Comparison of ENCODE assay signal across 36 cellular contexts in the genomic region with DNA sequence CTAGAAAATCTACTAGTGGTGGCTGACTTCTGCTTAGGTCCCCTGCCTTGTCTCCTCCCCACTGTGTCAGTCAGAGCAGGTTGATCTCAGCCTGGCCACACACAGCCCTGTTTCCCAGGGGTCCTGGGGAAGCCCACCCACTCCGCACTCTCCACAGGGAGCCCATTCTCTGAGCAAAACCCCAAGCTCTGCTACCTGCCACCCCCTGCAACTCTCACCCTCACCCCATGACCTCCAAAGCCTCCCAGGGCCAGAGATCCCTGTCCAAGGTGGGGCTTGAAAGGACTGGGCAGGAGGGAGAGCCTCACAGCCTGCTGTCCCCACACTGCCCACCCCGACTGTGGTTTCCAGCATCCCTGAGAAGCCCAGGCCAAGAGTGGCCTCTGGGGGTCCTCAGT. TPM values are rescaled to one million over a fixed set of nuclear protein-coding genes. Genes with fewer than 3 reads are reported as not detected.
"Had no signal": no experiment of that assay in that cellular context is flagged by ENCODE, and none has a peak within 500 bp of the region (broad histone marks: within the 10 kb centered on the region; RNA-seq: fewer than 3 reads in every experiment).

No MANE protein-coding gene starts in this region.

- H3K4me3 Mint-ChIP-seq: activated B cell treated with CpG ODN at 0.5 μM for 24 hours; activated CD4-positive, alpha-beta memory T cell treated with anti-CD3 and anti-CD28 coated beads for 36 hours; activated CD4-positive, alpha-beta T cell treated with anti-CD3 and anti-CD28 coated beads, Interleukin-2, amount 10 ng/mL, durations not matched to agents 24 days and 14 days; activated CD8-positive, alpha-beta T cell treated with anti-CD3 and anti-CD28 coated beads for 36 hours; activated naive CD4-positive, alpha-beta T cell treated with anti-CD3 and anti-CD28 coated beads for 36 hours; activated naive CD8-positive, alpha-beta T cell treated with anti-CD3 and anti-CD28 coated beads for 36 hours; activated T-cell treated with anti-CD3 and anti-CD28 coated beads, Interleukin-2, amount 50 U/mL, for 4 hours; activated T-cell treated with anti-CD3 and anti-CD28 coated beads, Interleukin-2, amount 50 U/mL, for 72 hours; activated T-helper 1 cell treated with anti-CD3 and anti-CD28 coated beads, Interleukin-12 subunit alpha, Interleukin-12 subunit beta, Interleukin-2, Interleukin-4 antibody, amounts not matched to agents 30 ng/mL and 10 ng/mL and 1 ng/mL, durations not matched to agents 14 hours and 24 hours and 36 hours; activated T-helper 17 cell treated with anti-CD3 and anti-CD28 coated beads, Interleukin-2, amount 50 U/mL, for 72 hours; T-helper 1 cell treated with Interleukin-12 subunit alpha and Interleukin-12 subunit beta and Interleukin-4 antibody, amounts not matched to agents 30 μg/mL and 1 μg/mL, for 36 hours; T-helper 2 cell treated with Interferon-gamma antibody and Interleukin-4, amounts not matched to agents 5 μg/mL and 100 μg/mL, for 36 hours had no signal

- H3K27me3 ChIP-seq: adrenal gland, brain microvascular endothelial cell, breast epithelium had no signal

- H3K9me3 Mint-ChIP-seq: activated CD4-positive, alpha-beta T cell treated with anti-CD3 and anti-CD28 coated beads, Interleukin-2, amount 10 ng/mL, durations not matched to agents 24 days and 14 days; activated T-cell treated with anti-CD3 and anti-CD28 coated beads, Interleukin-2, amount 50 U/mL, for 4 hours had no signal

- H3K36me3 ChIP-seq: adrenal gland, brain microvascular endothelial cell, breast epithelium had no signal

- H3K4me3 ChIP-seq: adrenal gland, body of pancreas, breast epithelium had no signal

- H3K4me1 Mint-ChIP-seq: activated B cell treated with CpG ODN at 0.5 μM for 24 hours; activated CD4-positive, alpha-beta T cell treated with anti-CD3 and anti-CD28 coated beads, Interleukin-2, amount 10 ng/mL, durations not matched to agents 24 days and 14 days; activated naive CD8-positive, alpha-beta T cell treated with anti-CD3 and anti-CD28 coated beads for 36 hours; activated T-helper 17 cell treated with anti-CD3 and anti-CD28 coated beads, Interleukin-2, amount 50 U/mL, for 72 hours had no signal

- ATAC-seq: activated CD8-positive, alpha-beta T cell treated with anti-CD3 and anti-CD28 coated beads for 36 hours; activated naive CD4-positive, alpha-beta T cell treated with anti-CD3 and anti-CD28 coated beads, Interleukin-2, amount 50 U/mL, for 72 hours; activated T-cell treated with anti-CD3 and anti-CD28 coated beads, Interleukin-2, amount 50 U/mL, for 4 hours; activated T-cell treated with anti-CD3 and anti-CD28 coated beads, Interleukin-2, amount 50 U/mL, for 72 hours; activated T-helper 17 cell treated with anti-CD3 and anti-CD28 coated beads, Interleukin-2, amount 50 U/mL, for 72 hours; body of pancreas had no signal

- DNase-seq: activated B cell treated with CpG ODN at 0.5 μM for 24 hours; activated CD4-positive, alpha-beta memory T cell treated with anti-CD3 and anti-CD28 coated beads for 36 hours; activated CD4-positive, alpha-beta T cell treated with anti-CD3 and anti-CD28 coated beads for 4 hours; activated CD4-positive, alpha-beta T cell treated with anti-CD3 and anti-CD28 coated beads, Interleukin-2, amount 10 ng/mL, durations not matched to agents 24 days and 14 days; activated CD4-positive, alpha-beta T cell treated with anti-CD3 and anti-CD28 coated beads, Interleukin-2, amount 50 U/mL, for 1 hour; activated CD4-positive, alpha-beta T cell treated with anti-CD3 and anti-CD28 coated beads, Interleukin-2, amount 50 U/mL, for 4 hours; activated CD4-positive, CD25-positive, alpha-beta regulatory T cell treated with anti-CD3 and anti-CD28 coated beads, Interleukin-2, amount 50 U/mL, for 72 hours; activated CD8-positive, alpha-beta memory T cell treated with anti-CD3 and anti-CD28 coated beads, Interleukin-2, amount 50 U/mL, for 4 hours; activated CD8-positive, alpha-beta T cell treated with anti-CD3 and anti-CD28 coated beads for 36 hours; activated effector memory CD4-positive, alpha-beta T cell treated with anti-CD3 and anti-CD28 coated beads, Interleukin-2, amount 50 U/mL, for 16 hours; activated gamma-delta T cell treated with Interleukin-2 at 50 U/mL for 16 hours; activated naive CD4-positive, alpha-beta T cell; activated naive CD4-positive, alpha-beta T cell treated with anti-CD3 and anti-CD28 coated beads for 36 hours; activated naive CD4-positive, alpha-beta T cell treated with anti-CD3 and anti-CD28 coated beads, Interleukin-2, amount 50 U/mL, for 16 hours; activated naive CD8-positive, alpha-beta T cell treated with anti-CD3 and anti-CD28 coated beads for 36 hours; activated T-cell treated with anti-CD3 and anti-CD28 coated beads for 4 hours; activated T-cell treated with anti-CD3 and anti-CD28 coated beads, Interleukin-2, amount 50 U/mL, for 1 hour; activated T-cell treated with anti-CD3 and anti-CD28 coated beads, Interleukin-2, amount 50 U/mL, for 4 hours; activated T-cell treated with anti-CD3 and anti-CD28 coated beads, Interleukin-2, amount 50 U/mL, for 72 hours; amniotic stem cell; aorta; body of pancreas; brain microvascular endothelial cell; central memory CD4-positive, alpha-beta T cell; T-helper 1 cell; T-helper 2 cell; T-helper 9 cell had no signal

- H3K27me3 Mint-ChIP-seq: activated B cell treated with CpG ODN at 0.5 μM for 24 hours; activated CD4-positive, alpha-beta memory T cell treated with anti-CD3 and anti-CD28 coated beads for 36 hours; activated CD4-positive, alpha-beta T cell treated with anti-CD3 and anti-CD28 coated beads, Interleukin-2, amount 10 ng/mL, durations not matched to agents 24 days and 14 days; activated CD8-positive, alpha-beta T cell treated with anti-CD3 and anti-CD28 coated beads for 36 hours; activated T-helper 17 cell treated with anti-CD3 and anti-CD28 coated beads, Interleukin-2, amount 50 U/mL, for 72 hours had no signal

- H3K36me3 Mint-ChIP-seq: activated CD4-positive, alpha-beta memory T cell treated with anti-CD3 and anti-CD28 coated beads for 36 hours; activated naive CD4-positive, alpha-beta T cell treated with anti-CD3 and anti-CD28 coated beads, Interleukin-2, amount 50 U/mL, for 72 hours; activated naive CD8-positive, alpha-beta T cell treated with anti-CD3 and anti-CD28 coated beads for 36 hours had no signal

- H3K9me3 ChIP-seq: adrenal gland, body of pancreas had no signal

- H3K4me1 ChIP-seq: adrenal gland, body of pancreas, breast epithelium had no signal

- H3K27ac Mint-ChIP-seq: activated B cell treated with CpG ODN at 0.5 μM for 24 hours; activated CD4-positive, alpha-beta memory T cell treated with anti-CD3 and anti-CD28 coated beads for 36 hours; activated CD4-positive, alpha-beta T cell treated with anti-CD3 and anti-CD28 coated beads, Interleukin-2, amount 10 ng/mL, durations not matched to agents 24 days and 14 days; activated CD8-positive, alpha-beta T cell treated with anti-CD3 and anti-CD28 coated beads for 36 hours; activated naive CD4-positive, alpha-beta T cell treated with anti-CD3 and anti-CD28 coated beads for 36 hours; activated naive CD4-positive, alpha-beta T cell treated with anti-CD3 and anti-CD28 coated beads, Interleukin-2, amount 50 U/mL, for 72 hours; activated naive CD8-positive, alpha-beta T cell treated with anti-CD3 and anti-CD28 coated beads for 36 hours; activated T-cell treated with anti-CD3 and anti-CD28 coated beads, Interleukin-2, amount 50 U/mL, for 72 hours; activated T-helper 1 cell treated with anti-CD3 and anti-CD28 coated beads, Interleukin-12 subunit alpha, Interleukin-12 subunit beta, Interleukin-2, Interleukin-4 antibody, amounts not matched to agents 30 ng/mL and 10 ng/mL and 1 ng/mL, durations not matched to agents 14 hours and 24 hours and 36 hours; activated T-helper 17 cell treated with anti-CD3 and anti-CD28 coated beads, Interleukin-2, amount 50 U/mL, for 72 hours; T-helper 1 cell treated with Interleukin-12 subunit alpha and Interleukin-12 subunit beta and Interleukin-4 antibody, amounts not matched to agents 30 μg/mL and 1 μg/mL, for 36 hours; T-helper 2 cell treated with Interferon-gamma antibody and Interleukin-4, amounts not matched to agents 5 μg/mL and 100 μg/mL, for 36 hours had no signal

- H3K27ac ChIP-seq: adrenal gland, body of pancreas, brain microvascular endothelial cell, breast epithelium, VCaP had no signal

RNA-seq across cellular contexts. Expression of a gene that starts 58.8 kb away (rescaled TPM):
- total RNA-seq: activated B cell treated with CpG ODN at 0.5 μM for 24 hours; activated CD4-positive, alpha-beta memory T cell treated with anti-CD3 and anti-CD28 coated beads for 36 hours; activated CD4-positive, alpha-beta T cell treated with anti-CD3 and anti-CD28 coated beads, Interleukin-2, amount 10 ng/mL, durations not matched to agents 24 days and 14 days; activated CD8-positive, alpha-beta memory T cell treated with anti-CD3 and anti-CD28 coated beads for 36 hours; activated CD8-positive, alpha-beta T cell treated with anti-CD3 and anti-CD28 coated beads for 36 hours; activated naive CD4-positive, alpha-beta T cell treated with anti-CD3 and anti-CD28 coated beads for 36 hours; activated naive CD4-positive, alpha-beta T cell treated with anti-CD3 and anti-CD28 coated beads, Interleukin-2, amount 50 U/mL, for 72 hours; activated naive CD8-positive, alpha-beta T cell treated with anti-CD3 and anti-CD28 coated beads for 36 hours; activated T-cell treated with anti-CD3 and anti-CD28 coated beads, Interleukin-2, amount 50 U/mL, for 4 hours; activated T-helper 1 cell treated with anti-CD3 and anti-CD28 coated beads, Interleukin-12 subunit alpha, Interleukin-12 subunit beta, Interleukin-2, Interleukin-4 antibody, amounts not matched to agents 30 ng/mL and 10 ng/mL and 1 ng/mL, durations not matched to agents 14 hours and 24 hours and 36 hours; activated T-helper 17 cell treated with anti-CD3 and anti-CD28 coated beads, Interleukin-2, amount 50 U/mL, for 72 hours; body of pancreas had no signal
